ENCODE assay signal across 16 cellular contexts in genomic region chr5:10896016-10896415, GRCh38.
A peak's percentile ranks its signal among the peaks of the same experiment; 100 is the strongest.
DNase-seq lines count a peak whose midpoint lies in the region; ATAC-seq and TF ChIP-seq lines count a peak whose summit lies in the region.
"Had no signal": no experiment of that assay in that cellular context is flagged by ENCODE, and none has a peak within 500 bp of the region (broad histone marks: within the 10 kb centered on the region; RNA-seq: fewer than 3 reads in every experiment).

No MANE protein-coding gene starts in this region.

- H3K4me2 ChIP-seq in neural progenitor cell: no peak overlapping the region

- no peaks in the 10 kb centered on the region for H3K9me3 ChIP-seq in neural progenitor cell (ENCODE audit: low read depth)

- ATAC-seq in foreskin keratinocyte (peak; percentile 62), HG02973 (IDR thresholded peaks at IDR 0.05; ENCODE audit: unreplicated experiment) (no peak)

- peak overlapping the region; percentile 1 for H3K27ac Mint-ChIP-seq in neural progenitor cell
- no peak overlapping the region for H3K27ac Mint-ChIP-seq in activated T-helper 1 cell treated with anti-CD3 and anti-CD28 coated beads, Interleukin-12 subunit alpha, Interleukin-12 subunit beta, Interleukin-2, Interleukin-4 antibody, amounts not matched to agents 30 ng/mL and 10 ng/mL and 1 ng/mL, durations not matched to agents 14 hours and 24 hours and 36 hours

- no peaks in the 10 kb centered on the region for H3K27me3 Mint-ChIP-seq in neural progenitor cell (ENCODE audit: insufficient read depth, low read depth)
- no peaks in the 10 kb centered on the region for H3K27me3 Mint-ChIP-seq in activated T-helper 1 cell treated with anti-CD3 and anti-CD28 coated beads, Interleukin-12 subunit alpha, Interleukin-12 subunit beta, Interleukin-2, Interleukin-4 antibody, amounts not matched to agents 30 ng/mL and 10 ng/mL and 1 ng/mL, durations not matched to agents 14 hours and 24 hours and 36 hours (ENCODE audit: insufficient read depth)

- no peaks in the 10 kb centered on the region for H3K36me3 ChIP-seq in neural progenitor cell

- no peaks in the 10 kb centered on the region for H3K79me2 ChIP-seq in neural progenitor cell (ENCODE audit: low read depth)

- peaks cover 26% of the 10 kb centered on the region for H3K4me1 Mint-ChIP-seq in neural progenitor cell
- H3K4me1 Mint-ChIP-seq in activated T-helper 1 cell treated with anti-CD3 and anti-CD28 coated beads, Interleukin-12 subunit alpha, Interleukin-12 subunit beta, Interleukin-2, Interleukin-4 antibody, amounts not matched to agents 30 ng/mL and 10 ng/mL and 1 ng/mL, durations not matched to agents 14 hours and 24 hours and 36 hours (ENCODE audit: low read depth): no peaks in the 10 kb centered on the region

- H3K9me3 Mint-ChIP-seq in neural progenitor cell: peaks cover 4% of the 10 kb centered on the region
- H3K9me3 Mint-ChIP-seq in activated T-helper 1 cell treated with anti-CD3 and anti-CD28 coated beads, Interleukin-12 subunit alpha, Interleukin-12 subunit beta, Interleukin-2, Interleukin-4 antibody, amounts not matched to agents 30 ng/mL and 10 ng/mL and 1 ng/mL, durations not matched to agents 14 hours and 24 hours and 36 hours: no peaks in the 10 kb centered on the region

- no peak overlapping the region for H3K4me3 ChIP-seq in neural progenitor cell

- no peaks in the 10 kb centered on the region for H3K36me3 Mint-ChIP-seq in neural progenitor cell
- H3K36me3 Mint-ChIP-seq in activated T-helper 1 cell treated with anti-CD3 and anti-CD28 coated beads, Interleukin-12 subunit alpha, Interleukin-12 subunit beta, Interleukin-2, Interleukin-4 antibody, amounts not matched to agents 30 ng/mL and 10 ng/mL and 1 ng/mL, durations not matched to agents 14 hours and 24 hours and 36 hours (ENCODE audit: low read depth): no peaks in the 10 kb centered on the region

- TF ChIP-seq CTCF in foreskin keratinocyte (conservative IDR thresholded peaks at IDR 0.05) (no peak), neural progenitor cell (IDR thresholded peaks at IDR 0.05) (no peak)

- no peaks in the 10 kb centered on the region for H4K20me1 ChIP-seq in neural progenitor cell (ENCODE audit: low read depth)

- peaks cover 26% of the 10 kb centered on the region for H3F3A ChIP-seq in neural progenitor cell (ENCODE audit: low read depth)

- H3K4me3 Mint-ChIP-seq in neural progenitor cell: no peak overlapping the region
- H3K4me3 Mint-ChIP-seq in activated T-helper 1 cell treated with anti-CD3 and anti-CD28 coated beads, Interleukin-12 subunit alpha, Interleukin-12 subunit beta, Interleukin-2, Interleukin-4 antibody, amounts not matched to agents 30 ng/mL and 10 ng/mL and 1 ng/mL, durations not matched to agents 14 hours and 24 hours and 36 hours: no peak overlapping the region

- H3K27me3 ChIP-seq in foreskin keratinocyte (no peaks in the 10 kb centered on the region), neural progenitor cell (no peaks in the 10 kb centered on the region)

- H3K9ac ChIP-seq in neural progenitor cell: no peak overlapping the region

- peak; percentile 88 for DNase-seq in DMS53 (lab: John Stamatoyannopoulos, UW)
- peak; percentile 58 for DNase-seq in M059J (ENCODE audit: low read depth)
- no peak for DNase-seq in foreskin keratinocyte
- DNase-seq in neural progenitor cell (ENCODE audit: low spot score): no peak
- no peak for DNase-seq in SK-N-DZ (ENCODE audit: low spot score)
- no peak for DNase-seq in activated T-helper 1 cell treated with anti-CD3 and anti-CD28 coated beads, Interleukin-12 subunit alpha, Interleukin-12 subunit beta, Interleukin-2, Interleukin-4 antibody, amounts not matched to agents 30 ng/mL and 10 ng/mL and 1 ng/mL, durations not matched to agents 14 hours and 24 hours and 36 hours (ENCODE audit: low spot score)
- DNase-seq: C1 segment of cervical spinal cord, DMS 273 treated with DMSO at 0.1 percent for 48 hours, HCEC 1CT, KBM-7, NCI-H1436, NCI-H2029, NCI-H2171 treated with DMSO at 0.1 percent for 48 hours, NCI-H446 treated with DMSO at 0.1 percent for 48 hours, NCI-H748 treated with DMSO at 0.1 percent for 48 hours had no signal

- intact Hi-C loops in activated T-helper 1 cell treated with anti-CD3 and anti-CD28 coated beads, Interleukin-12 subunit alpha, Interleukin-12 subunit beta, Interleukin-2, Interleukin-4 antibody, amounts not matched to agents 30 ng/mL and 10 ng/mL and 1 ng/mL, durations not matched to agents 14 hours and 24 hours and 36 hours (cut with micrococcal nuclease): no loop called here

- no peaks in the 10 kb centered on the region for H3K4me1 ChIP-seq in foreskin keratinocyte
- H3K4me1 ChIP-seq in neural progenitor cell: peaks cover 24% of the 10 kb centered on the region

- H2AFZ ChIP-seq in neural progenitor cell (replicated peaks): no peak overlapping the region

- H3K27ac ChIP-seq in foreskin keratinocyte (no peak overlapping the region), neural progenitor cell (no peak overlapping the region)

Comparison
In these comparisons a context has a peak if more than half of its experiments do, and no peak if none do; other contexts are left out.
1. DNase-seq: peak in DMS53 (single experiment) and M059J (single experiment); none in foreskin keratinocyte (0 of 2), neural progenitor cell (single experiment), SK-N-DZ (single experiment) and activated T-helper 1 cell treated with anti-CD3 and anti-CD28 coated beads, Interleukin-12 subunit alpha, Interleukin-12 subunit beta, Interleukin-2, Interleukin-4 antibody, amounts not matched to agents 30 ng/mL and 10 ng/mL and 1 ng/mL, durations not matched to agents 14 hours and 24 hours and 36 hours (single experiment).